31 cellular contexts compared by ENCODE assay signal in genomic region chrX:57933321-57933720, GRCh38. TPM values are rescaled to one million over a fixed set of nuclear protein-coding genes. Genes with fewer than 3 reads are reported as not detected.
"Had no signal": no experiment of that assay in that cellular context is flagged by ENCODE, and none has a peak within 500 bp of the region (broad histone marks: within the 10 kb centered on the region; RNA-seq: fewer than 3 reads in every experiment).

No MANE protein-coding gene starts in this region.

- H3K4me1 ChIP-seq: adrenal gland, body of pancreas, esophagus muscularis mucosa, foreskin keratinocyte, heart left ventricle had no signal

- DNase-seq: activated B cell treated with CpG ODN at 0.5 μM for 24 hours; activated CD4-positive, alpha-beta memory T cell treated with anti-CD3 and anti-CD28 coated beads for 36 hours; activated CD4-positive, alpha-beta T cell treated with anti-CD3 and anti-CD28 coated beads for 48 hours; activated CD8-positive, alpha-beta memory T cell treated with anti-CD3 and anti-CD28 coated beads, Interleukin-2, amount 10 ng/mL, durations not matched to agents 7 days and 5 days; activated CD8-positive, alpha-beta memory T cell treated with anti-CD3 and anti-CD28 coated beads, Interleukin-2, amount 50 U/mL, for 4 hours; activated CD8-positive, alpha-beta T cell treated with anti-CD3 and anti-CD28 coated beads, Interleukin-2, amount 10 ng/mL, durations not matched to agents 7 days and 5 days; activated effector memory CD4-positive, alpha-beta T cell treated with anti-CD3 and anti-CD28 coated beads, Interleukin-2, amount 50 U/mL, for 16 hours; activated naive CD4-positive, alpha-beta T cell treated with anti-CD3 and anti-CD28 coated beads for 36 hours; activated naive CD8-positive, alpha-beta T cell treated with anti-CD3 and anti-CD28 coated beads for 36 hours; activated naive CD8-positive, alpha-beta T cell treated with anti-CD3 and anti-CD28 coated beads, Interleukin-2, amount 50 U/mL, for 24 hours; activated T-cell treated with anti-CD3 and anti-CD28 coated beads, Interleukin-2, amount 50 U/mL, for 1 hour; activated T-cell treated with anti-CD3 and anti-CD28 coated beads, Interleukin-2, amount 50 U/mL, for 48 hours; adrenal gland; amygdala; aorta; body of pancreas; caudate nucleus; cortex of kidney; dermis blood vessel endothelial cell; effector CD4-positive, alpha-beta T cell; effector memory CD8-positive, alpha-beta T cell; erythroblast; foreskin keratinocyte; gastrocnemius medialis; glutamatergic neuron; heart left ventricle; T1000; WERI-Rb-1 had no signal

- H3K27me3 ChIP-seq: adrenal gland, body of pancreas, esophagus muscularis mucosa, foreskin keratinocyte, gastrocnemius medialis had no signal

- H3K9me3 ChIP-seq: adrenal gland, body of pancreas, esophagus muscularis mucosa, gastrocnemius medialis, heart left ventricle had no signal

- H3K36me3 ChIP-seq: adrenal gland, esophagus muscularis mucosa, gastrocnemius medialis, heart left ventricle, WERI-Rb-1 had no signal

- H3K27ac ChIP-seq: adrenal gland, body of pancreas, esophagus muscularis mucosa, foreskin keratinocyte, gastrocnemius medialis, heart left ventricle, WERI-Rb-1 had no signal

- H3K4me3 ChIP-seq: adrenal gland, body of pancreas, esophagus muscularis mucosa, gastrocnemius medialis, heart left ventricle had no signal

- ATAC-seq: activated CD4-positive, CD25-positive, alpha-beta regulatory T cell treated with anti-CD3 and anti-CD28 coated beads, Interleukin-2, amount 50 U/mL, for 24 hours; activated CD8-positive, alpha-beta memory T cell treated with anti-CD3 and anti-CD28 coated beads, Interleukin-2, amount 10 ng/mL, durations not matched to agents 7 days and 5 days; activated CD8-positive, alpha-beta T cell treated with anti-CD3 and anti-CD28 coated beads, Interleukin-2, amount 10 ng/mL, durations not matched to agents 7 days and 5 days; activated naive CD8-positive, alpha-beta T cell treated with anti-CD3 and anti-CD28 coated beads, Interleukin-2, amount 50 U/mL, for 24 hours; body of pancreas; effector memory CD8-positive, alpha-beta T cell; foreskin keratinocyte; gastrocnemius medialis; heart left ventricle had no signal

RNA-seq across cellular contexts. Expression of gene ZXDA, which starts 23.1 kb away (rescaled TPM):
- total RNA-seq: chondrocyte had no signal
